18 cellular contexts compared by ENCODE assay signal in genomic region chr12:126966498-126966897, GRCh38.
DNase-seq lines count a peak whose midpoint lies in the region; ATAC-seq, FAIRE-seq and TF ChIP-seq lines count a peak whose summit lies in the region.
"Had no signal": no experiment of that assay in that cellular context is flagged by ENCODE, and none has a peak within 500 bp of the region (broad histone marks: within the 10 kb centered on the region; RNA-seq: fewer than 3 reads in every experiment).

No MANE protein-coding gene starts in this region.

- H3K36me3 ChIP-seq in A673 (ENCODE audit: insufficient read depth, low read length, poor library complexity, severe bottlenecking) (no peaks in the 10 kb centered on the region), DND-41 (ENCODE audit: insufficient read depth, low read length) (no peaks in the 10 kb centered on the region), SK-N-MC (ENCODE audit: insufficient read depth, low read length) (no peaks in the 10 kb centered on the region), WERI-Rb-1 (no peaks in the 10 kb centered on the region), body of pancreas (replicated peaks in 1 of 2; ENCODE audit: insufficient read depth in 1 of 2, low read depth in 2 of 2) (no peaks in the 10 kb centered on the region)
- H3K36me3 ChIP-seq: BE2C had no signal

- ATAC-seq in DND-41 (ENCODE audit: insufficient read depth, low read depth): peak; percentile 80
- no peak for ATAC-seq in body of pancreas

- no peak overlapping the region for H3K4me2 ChIP-seq in DND-41 (ENCODE audit: insufficient read depth, low read length)

- TF ChIP-seq POLR2A in body of pancreas (IDR thresholded peaks at IDR 0.05): no peak

- no peak overlapping the region for H2AFZ ChIP-seq in DND-41 (ENCODE audit: low read depth, low read length)

- H3K27ac ChIP-seq in A673 (ENCODE audit: low read depth, low read length, poor library complexity, severe bottlenecking) (no peak overlapping the region), DND-41 (ENCODE audit: low read length) (no peak overlapping the region), SK-N-MC (no peak overlapping the region), WERI-Rb-1 (no peak overlapping the region), body of pancreas (no peak overlapping the region)

- H3K4me3 ChIP-seq in A673 (ENCODE audit: low read depth, low read length, poor library complexity, severe bottlenecking) (no peak overlapping the region), DND-41 (ENCODE audit: low read depth in 1 of 2, low read length in 2 of 2) (no peak overlapping the region), SK-N-MC (0 out of 2 replicates have a peak overlapping the region, but pooled peaks have one; percentile 18), WERI-Rb-1 (ENCODE audit: low read depth, low read length) (no peak overlapping the region), body of pancreas (no peak overlapping the region)

- no peak for TF ChIP-seq CTCF in A673 (conservative IDR thresholded peaks at IDR 0.05; ENCODE audit: low read depth, low read length)
- TF ChIP-seq CTCF in DND-41 (IDR thresholded peaks at IDR 0.05; ENCODE audit: borderline replicate concordance, extremely low read depth, low read length, poor library complexity, severe bottlenecking): no peak
- TF ChIP-seq CTCF in WERI-Rb-1 (IDR thresholded peaks at IDR 0.05; ENCODE audit: low read depth, low read length): no peak
- no peak for TF ChIP-seq CTCF in body of pancreas (IDR thresholded peaks at IDR 0.05)

- intact Hi-C loops in A673 (cut with micrococcal nuclease; ENCODE audit: unreplicated experiment): no loop called here
- intact Hi-C loops in body of pancreas (cut with DNase I): no loop called here

- peak; percentile 81 for DNase-seq in A673 (ENCODE audit: low spot score)
- DNase-seq in DND-41: peak; percentile 50
- DNase-seq in SK-N-MC (ENCODE audit: low read depth, low spot score): no peak
- peak; percentile 26 for DNase-seq in WERI-Rb-1
- DNase-seq in NCI-H1105 treated with DMSO at 0.1 percent for 48 hours (lab: John Stamatoyannopoulos, UW): no peak
- no peak for DNase-seq in urothelium cell line (ENCODE audit: low spot score)
- DNase-seq in body of pancreas: no peak
- DNase-seq: 8988T; ACHN; BE2C; CD4-positive, alpha-beta memory T cell; DMS153; DMS79; GF-D8; GOT3; H7; IMR-90 had no signal

- no peak overlapping the region for H3K9ac ChIP-seq in DND-41 (ENCODE audit: low read depth, low read length)
- no peak overlapping the region for H3K9ac ChIP-seq in SK-N-MC (ENCODE audit: insufficient read length)

- CTCF ChIA-PET in A673 (lab: Charles Lee): no interaction called here

- FAIRE-seq in urothelium cell line (lab: Jason Lieb, UNC): no peak
- FAIRE-seq: HTR-8/SVneo had no signal

- H4K20me1 ChIP-seq in DND-41 (ENCODE audit: insufficient read depth, low read length): no peaks in the 10 kb centered on the region

- H3K4me1 ChIP-seq in A673 (ENCODE audit: insufficient read depth, low read length, poor library complexity, severe bottlenecking) (peaks cover 16% of the 10 kb centered on the region), DND-41 (ENCODE audit: insufficient read depth, low read length) (no peaks in the 10 kb centered on the region), body of pancreas (no peaks in the 10 kb centered on the region)
- H3K4me1 ChIP-seq: BE2C had no signal

- WGBS in body of pancreas, 2 donors: 64 to 69% methylated on average over 3 of the region's 3 CpGs

- H3K9me3 ChIP-seq in A673 (ENCODE audit: low read depth, low read length, poor library complexity, severe bottlenecking): no peaks in the 10 kb centered on the region
- H3K9me3 ChIP-seq in DND-41 (ENCODE audit: insufficient read depth, low read length, severe bottlenecking): no peaks in the 10 kb centered on the region
- no peaks in the 10 kb centered on the region for H3K9me3 ChIP-seq in SK-N-MC (ENCODE audit: low read depth, low read length)
- H3K9me3 ChIP-seq in WERI-Rb-1 (ENCODE audit: severe bottlenecking): peaks cover 3% of the 10 kb centered on the region
- no peaks in the 10 kb centered on the region for H3K9me3 ChIP-seq in body of pancreas
- H3K9me3 ChIP-seq: BE2C had no signal

- BruUV-seq in A673 (replicated peaks; lab: Mats Ljungman, UMichigan): no TSS peak

- H3K27me3 ChIP-seq in A673 (replicated peaks; ENCODE audit: insufficient read depth, low read depth, low read length, poor library complexity): no peaks in the 10 kb centered on the region
- no peaks in the 10 kb centered on the region for H3K27me3 ChIP-seq in DND-41 (ENCODE audit: insufficient read depth, low read length, poor library complexity)
- H3K27me3 ChIP-seq in WERI-Rb-1 (ENCODE audit: insufficient read depth, low read depth, severe bottlenecking): no peaks in the 10 kb centered on the region
- no peaks in the 10 kb centered on the region for H3K27me3 ChIP-seq in body of pancreas
- H3K27me3 ChIP-seq: BE2C had no signal

- POLR2A ChIA-PET in A673 (lab: Charles Lee; ENCODE audit: low non-redundant PET): interaction anchor here (0.7 kb wide), 1 partner anchor 185 kb away, joined by 26 read pairs; no protein-coding TSS in a partner anchor

- no peaks in the 10 kb centered on the region for H3K79me2 ChIP-seq in DND-41 (ENCODE audit: insufficient read depth, low read length)

Comparison
In these comparisons a context has a peak if more than half of its experiments do, and no peak if none do; other contexts are left out.
1. DNase-seq: peak in A673 (single experiment), DND-41 (single experiment) and WERI-Rb-1 (single experiment); none in SK-N-MC (single experiment), NCI-H1105 treated with DMSO at 0.1 percent for 48 hours (single experiment), urothelium cell line (single experiment) and body of pancreas (0 of 4).